9 cellular contexts compared by ENCODE assay signal in genomic region chr6:112311950-112312547, GRCh38. TPM values are rescaled to one million over a fixed set of nuclear protein-coding genes. Genes with fewer than 3 reads are reported as not detected.
DNase-seq lines count a peak whose midpoint lies in the region; ATAC-seq, FAIRE-seq and TF ChIP-seq lines count a peak whose summit lies in the region.
"Had no signal": no experiment of that assay in that cellular context is flagged by ENCODE, and none has a peak within 500 bp of the region (broad histone marks: within the 10 kb centered on the region; RNA-seq: fewer than 3 reads in every experiment).

No MANE protein-coding gene starts in this region.

- FAIRE-seq in HTR-8/SVneo (lab: Jason Lieb, UNC) = no peak

- peaks cover 2% of the 10 kb centered on the region for H3K4me1 Mint-ChIP-seq in activated T-cell treated with anti-CD3 and anti-CD28 coated beads, Interleukin-2, amount 50 U/mL, for 24 hours (ENCODE audit: low read depth)
- H3K4me1 Mint-ChIP-seq in activated naive CD8-positive, alpha-beta T cell treated with anti-CD3 and anti-CD28 coated beads for 36 hours = peaks cover 4% of the 10 kb centered on the region

- H3K4me3 ChIP-seq in thoracic aorta = no peak overlapping the region

- DNase-seq in DMS53 (lab: John Stamatoyannopoulos, UW) (peak; percentile 62), HTR-8/SVneo (ENCODE audit: insufficient read length, low spot score) (peak; percentile 41), SK-N-DZ (ENCODE audit: low spot score) (peak; percentile 13), glomerular visceral epithelial cell (ENCODE audit: extremely low spot score) (peak; percentile 48), thoracic aorta (ENCODE audit: low spot score) (no peak)
- no peak for DNase-seq in activated T-cell treated with anti-CD3 and anti-CD28 coated beads, Interleukin-2, amount 50 U/mL, for 24 hours
- no peak for DNase-seq in activated naive CD8-positive, alpha-beta T cell treated with anti-CD3 and anti-CD28 coated beads for 36 hours

- H3K27me3 Mint-ChIP-seq in activated T-cell treated with anti-CD3 and anti-CD28 coated beads, Interleukin-2, amount 50 U/mL, for 24 hours = peaks cover 24% of the 10 kb centered on the region
- peaks cover 11% of the 10 kb centered on the region for H3K27me3 Mint-ChIP-seq in activated naive CD8-positive, alpha-beta T cell treated with anti-CD3 and anti-CD28 coated beads for 36 hours

- ATAC-seq in thoracic aorta (ENCODE audit: insufficient number of reproducible peaks, low FRiP score, low read depth) = no peak
- ATAC-seq in GM21381 (IDR thresholded peaks at IDR 0.05; ENCODE audit: unreplicated experiment) = no peak

- no peaks in the 10 kb centered on the region for H3K27me3 ChIP-seq in thoracic aorta (replicated peaks; ENCODE audit: insufficient read depth)

- H3K36me3 Mint-ChIP-seq in activated T-cell treated with anti-CD3 and anti-CD28 coated beads, Interleukin-2, amount 50 U/mL, for 24 hours (ENCODE audit: low read depth) = no peaks in the 10 kb centered on the region
- no peaks in the 10 kb centered on the region for H3K36me3 Mint-ChIP-seq in activated naive CD8-positive, alpha-beta T cell treated with anti-CD3 and anti-CD28 coated beads for 36 hours

- peak; percentile 64 for TF ChIP-seq CTCF in thoracic aorta (IDR thresholded peaks at IDR 0.05)

- H3K27ac Mint-ChIP-seq in activated T-cell treated with anti-CD3 and anti-CD28 coated beads, Interleukin-2, amount 50 U/mL, for 24 hours = no peak overlapping the region
- H3K27ac Mint-ChIP-seq in activated naive CD8-positive, alpha-beta T cell treated with anti-CD3 and anti-CD28 coated beads for 36 hours = no peak overlapping the region

- no peaks in the 10 kb centered on the region for H3K9me3 ChIP-seq in thoracic aorta

- H3K36me3 ChIP-seq in thoracic aorta = no peaks in the 10 kb centered on the region

- no peaks in the 10 kb centered on the region for H3K9me3 Mint-ChIP-seq in activated T-cell treated with anti-CD3 and anti-CD28 coated beads, Interleukin-2, amount 50 U/mL, for 24 hours
- no peaks in the 10 kb centered on the region for H3K9me3 Mint-ChIP-seq in activated naive CD8-positive, alpha-beta T cell treated with anti-CD3 and anti-CD28 coated beads for 36 hours

- no peak overlapping the region for H3K4me3 Mint-ChIP-seq in activated T-cell treated with anti-CD3 and anti-CD28 coated beads, Interleukin-2, amount 50 U/mL, for 24 hours
- H3K4me3 Mint-ChIP-seq in activated naive CD8-positive, alpha-beta T cell treated with anti-CD3 and anti-CD28 coated beads for 36 hours = no peak overlapping the region

- H3K27ac ChIP-seq in thoracic aorta = no peak overlapping the region

- H3K4me1 ChIP-seq in thoracic aorta (ENCODE audit: control insufficient read depth in 1 of 2, low read depth in 2 of 2) = no peaks in the 10 kb centered on the region

RNA-seq across cellular contexts. Expression of gene RFPL4B, which starts 35.1 kb away (rescaled TPM):
- polyA plus RNA-seq in SK-N-DZ (2014; cell fraction: cytosol; rRNA removed) = not detected in 2 replicates
- not detected in 2 replicates for polyA plus RNA-seq in SK-N-DZ (2014; cell fraction: nucleus; rRNA removed)
- 1 to 10 TPM in 1 of 2 donors, not detected in 1; 2.7 TPM for total RNA-seq in thoracic aorta
- total RNA-seq in activated naive CD8-positive, alpha-beta T cell treated with anti-CD3 and anti-CD28 coated beads for 36 hours = not detected
- total RNA-seq: temporal lobe had no signal

RNA-seq across cellular contexts. Expression of gene LAMA4, which starts 57.7 kb away (rescaled TPM):
- 0.08 and 0.34 TPM in 2 replicates for polyA plus RNA-seq in SK-N-DZ (2014; cell fraction: cytosol; rRNA removed)
- polyA plus RNA-seq in SK-N-DZ (2014; cell fraction: nucleus; rRNA removed) = 0.24 and 0.30 TPM in 2 replicates
- total RNA-seq in thoracic aorta = 10 to 100 TPM; 34.9 to 66.7 TPM
- total RNA-seq in activated naive CD8-positive, alpha-beta T cell treated with anti-CD3 and anti-CD28 coated beads for 36 hours = not detected

Comparison
In these comparisons a context has a peak if more than half of its experiments do, and no peak if none do; other contexts are left out.
1. DNase-seq: peak in DMS53 (single experiment), HTR-8/SVneo (single experiment), SK-N-DZ (single experiment) and glomerular visceral epithelial cell (single experiment); none in thoracic aorta (single experiment), activated T-cell treated with anti-CD3 and anti-CD28 coated beads, Interleukin-2, amount 50 U/mL, for 24 hours (single experiment) and activated naive CD8-positive, alpha-beta T cell treated with anti-CD3 and anti-CD28 coated beads for 36 hours (single experiment).
2. RNA of gene LAMA4, which starts 57.7 kb away (total RNA-seq): 34.9 to 66.7 TPM in thoracic aorta; not detected in activated naive CD8-positive, alpha-beta T cell treated with anti-CD3 and anti-CD28 coated beads for 36 hours; every median in the first group is over 10 times any median in the second.